Comparison of ENCODE assay signal across 13 cellular contexts in the genomic region with DNA sequence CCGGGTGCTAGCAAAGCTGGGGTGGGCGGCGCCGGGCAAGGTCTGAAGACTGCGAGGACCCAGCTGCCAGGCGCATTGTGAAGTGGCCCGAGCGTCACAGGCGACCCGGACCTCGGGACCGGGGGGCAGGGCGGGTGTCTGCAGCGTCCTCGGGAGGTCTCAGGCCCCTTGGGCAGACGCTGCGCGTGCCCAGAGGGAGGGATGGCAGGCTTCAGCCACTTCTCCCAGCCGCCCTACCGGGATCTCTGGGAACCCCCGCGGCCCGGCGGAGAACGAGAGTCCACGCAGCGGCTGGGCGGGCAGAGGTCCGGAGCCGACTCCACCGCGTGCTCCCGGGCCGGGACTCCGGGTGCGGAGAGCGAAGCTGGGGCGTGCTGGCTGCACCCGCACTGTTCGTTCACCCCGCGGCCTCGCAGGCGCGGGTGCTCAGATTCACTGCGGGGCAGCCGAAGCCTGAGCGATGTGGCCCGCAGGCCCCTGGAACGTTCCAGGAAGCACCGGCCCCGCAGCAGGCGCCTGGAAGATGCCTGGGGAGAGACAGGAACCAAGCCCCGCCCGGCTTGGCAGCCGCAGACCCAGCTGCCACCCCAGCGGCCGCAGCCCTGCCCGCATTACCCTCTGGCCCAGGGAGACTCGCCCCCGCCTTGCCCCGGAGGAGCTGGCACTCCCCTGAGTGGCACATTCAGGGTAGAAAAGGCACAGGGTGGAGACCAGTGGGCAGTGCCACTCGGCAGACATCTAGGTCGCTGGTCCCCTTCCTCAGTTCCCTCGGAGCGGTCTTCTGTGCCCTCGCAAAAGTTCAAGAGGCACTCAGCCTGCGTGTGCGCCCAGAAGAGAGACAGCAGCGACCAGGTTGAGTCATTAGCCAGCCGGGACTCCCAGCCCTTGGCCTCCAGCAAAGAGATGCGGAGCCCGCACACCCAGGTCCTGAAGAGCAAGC. TPM values are rescaled to one million over a fixed set of nuclear protein-coding genes. Genes with fewer than 3 reads are reported as not detected.
DNase-seq lines count a peak whose midpoint lies in the region; ATAC-seq and TF ChIP-seq lines count a peak whose summit lies in the region.
"Had no signal": no experiment of that assay in that cellular context is flagged by ENCODE, and none has a peak within 500 bp of the region (broad histone marks: within the 10 kb centered on the region; RNA-seq: fewer than 3 reads in every experiment).

A gene (plus strand): TSS at position 141 of the 940 bp plus-strand sequence. CDS start 61 bp downstream, at position 202.

- 24 to 33% methylated on average over 71 to 73 of the region's 73 CpGs for WGBS in heart right ventricle, 2 donors

- H3K36me3 Mint-ChIP-seq in stimulated activated naive B cell treated with anti-CD40 and anti-IgM and Interleukin-4, amounts not matched to agents 10 μg/mL and 1 μg/mL and 100 μg/mL, for 72 hours = peaks cover 0 to 1% of the 10 kb centered on the region in 2 donors
- H3K36me3 Mint-ChIP-seq: type B pancreatic cell had no signal

- H3K4me1 ChIP-seq in SJSA1 (replicated peaks) = peaks cover 6% of the 10 kb centered on the region
- H3K4me1 ChIP-seq in heart right ventricle = peaks cover 0 to 7% (median 3%) of the 10 kb centered on the region in 9 donors

- H3K9me3 ChIP-seq in SJSA1 (replicated peaks) = 0 out of 2 replicates have a peak, but pooled peaks cover 3% of the 10 kb centered on the region
- H3K9me3 ChIP-seq in heart right ventricle = no peaks in the 10 kb centered on the region

- no peaks in the 10 kb centered on the region for H3K4me1 Mint-ChIP-seq in stimulated activated naive B cell treated with anti-CD40 and anti-IgM and Interleukin-4, amounts not matched to agents 10 μg/mL and 1 μg/mL and 100 μg/mL, for 72 hours
- H3K4me1 Mint-ChIP-seq: activated B cell treated with CpG ODN at 0.5 μM for 24 hours had no signal

- TF ChIP-seq CTCF in heart right ventricle (IDR thresholded peaks at IDR 0.05) (no peak), retinal pigment epithelial cell (conservative IDR thresholded peaks at IDR 0.05; ENCODE audit: low read depth, low read length) (no peak)

- peaks cover 32 to 47% of the 10 kb centered on the region in 2 donors for H3K27me3 Mint-ChIP-seq in stimulated activated naive B cell treated with anti-CD40 and anti-IgM and Interleukin-4, amounts not matched to agents 10 μg/mL and 1 μg/mL and 100 μg/mL, for 72 hours

- DNase-seq in EL (peak; percentile 9), SJSA1 (ENCODE audit: low read depth in 1 of 2, low spot score in 2 of 2) (no peak), heart right ventricle (no peak), retinal pigment epithelial cell (ENCODE audit: low read depth) (no peak), amygdala (lab: John Stamatoyannopoulos, UW) (no peak), NAMALWA (ENCODE audit: low spot score) (no peak), NK-92 (lab: John Stamatoyannopoulos, UW; ENCODE audit: unreplicated experiment) (no peak)
- DNase-seq in stimulated activated naive B cell treated with anti-CD40 and anti-IgM and Interleukin-4, amounts not matched to agents 10 μg/mL and 1 μg/mL and 100 μg/mL, for 72 hours = no peak
- DNase-seq: activated B cell treated with CpG ODN at 0.5 μM for 24 hours; stimulated activated CD4-positive, alpha-beta T cell treated with anti-CD3 and anti-CD28 coated beads, Interleukin-12 subunit alpha, Interleukin-12 subunit beta, amount 100 ng/mL, for 4 hours had no signal

- H3K27me3 ChIP-seq in SJSA1 (replicated peaks) (peaks cover 10% of the 10 kb centered on the region), heart right ventricle (peaks cover 0 to 61% (median 43%) of the 10 kb centered on the region in 7 donors)

- no peak within 1 kb of the TSS for H3K4me3 Mint-ChIP-seq in stimulated activated naive B cell treated with anti-CD40 and anti-IgM and Interleukin-4, amounts not matched to agents 10 μg/mL and 1 μg/mL and 100 μg/mL, for 72 hours
- H3K4me3 Mint-ChIP-seq: activated B cell treated with CpG ODN at 0.5 μM for 24 hours, type B pancreatic cell had no signal

- H3K27ac ChIP-seq in SJSA1 (no peak within 1 kb of the TSS), heart right ventricle (no peak within 1 kb of the TSS)
- H3K27ac ChIP-seq: HL-60 had no signal

- no peak within 1 kb of the TSS for H3K27ac Mint-ChIP-seq in stimulated activated naive B cell treated with anti-CD40 and anti-IgM and Interleukin-4, amounts not matched to agents 10 μg/mL and 1 μg/mL and 100 μg/mL, for 72 hours
- H3K27ac Mint-ChIP-seq: activated B cell treated with CpG ODN at 0.5 μM for 24 hours, type B pancreatic cell had no signal

- H3K36me3 ChIP-seq in SJSA1 (no peaks in the 10 kb centered on the region), heart right ventricle (no peaks in the 10 kb centered on the region)

- peak in 5 of 8 donors; percentile 14 to 72 (median 33) for ATAC-seq in heart right ventricle
- no peak for ATAC-seq in stimulated activated naive B cell treated with anti-CD40 and anti-IgM and Interleukin-4, amounts not matched to agents 10 μg/mL and 1 μg/mL and 100 μg/mL, for 72 hours (replicated peaks)

- H3K4me3 ChIP-seq in SJSA1 = peak within 1 kb of the TSS; percentile 13; the same call in 1 of the 2 replicates
- peak within 1 kb of the TSS; percentile 3 to 45 (median 30) for H3K4me3 ChIP-seq in heart right ventricle
- H3K4me3 ChIP-seq in retinal pigment epithelial cell (ENCODE audit: low read length) = peak within 1 kb of the TSS; percentile 17

- H3K9me3 Mint-ChIP-seq in stimulated activated naive B cell treated with anti-CD40 and anti-IgM and Interleukin-4, amounts not matched to agents 10 μg/mL and 1 μg/mL and 100 μg/mL, for 72 hours = peaks cover 0 to 10% of the 10 kb centered on the region in 2 donors
- H3K9me3 Mint-ChIP-seq: activated B cell treated with CpG ODN at 0.5 μM for 24 hours, type B pancreatic cell had no signal

- intact Hi-C loops in heart right ventricle (cut with DNase I) = no loop called here

RNA-seq across cellular contexts. Expression of the gene that starts here (rescaled TPM):
- not detected in 2 replicates for total RNA-seq in SJSA1 (2014; rRNA removed; shearing (Covaris generic))
- total RNA-seq in heart right ventricle = not detected
- polyA plus RNA-seq in heart right ventricle = not detected
- total RNA-seq: activated B cell treated with CpG ODN at 0.5 μM for 24 hours had no signal
- polyA plus RNA-seq: adipose tissue had no signal

Comparison
In these comparisons a context has a peak if more than half of its experiments do, and no peak if none do; other contexts are left out.
1. Peak in ATAC-seq and H3K4me3 ChIP-seq in heart right ventricle; RNA of the gene not detected or under 1 TPM.